Comparison of ENCODE assay signal across 8 cellular contexts in genomic region chr1:19390901-19391595, GRCh38.
DNase-seq lines count a peak whose midpoint lies in the region; ATAC-seq and TF ChIP-seq lines count a peak whose summit lies in the region.

No MANE protein-coding gene starts in this region.

- peak; percentile 61 for ATAC-seq in GM21619 (IDR thresholded peaks at IDR 0.05; ENCODE audit: unreplicated experiment)
- ATAC-seq in stimulated activated memory B cell treated with anti-CD40 and anti-IgM and Interleukin-4, amounts not matched to agents 10 μg/mL and 1 μg/mL and 100 μg/mL, for 72 hours, result peak; percentile 89

- no peaks in the 10 kb centered on the region for H3K9me3 ChIP-seq in endodermal cell (ENCODE audit: control insufficient read depth, low read length)

- H3K36me3 ChIP-seq in endodermal cell (ENCODE audit: control insufficient read depth, insufficient read depth, low read length), result peaks cover 26% of the 10 kb centered on the region

- peaks cover 8% of the 10 kb centered on the region for H3K4me1 ChIP-seq in endodermal cell (ENCODE audit: control insufficient read depth, insufficient read depth, low read length)

- H3K27me3 ChIP-seq in endodermal cell (ENCODE audit: control insufficient read depth, insufficient read depth, low read length, poor library complexity, severe bottlenecking), result no peaks in the 10 kb centered on the region

- H3K4me3 Mint-ChIP-seq in endodermal cell, result no peak overlapping the region
- H3K4me3 Mint-ChIP-seq in stimulated activated memory B cell treated with anti-CD40 and anti-IgM and Interleukin-4, amounts not matched to agents 10 μg/mL and 1 μg/mL and 100 μg/mL, for 72 hours, result peak overlapping the region; percentile 78

- WGBS in endodermal cell (ENCODE audit: insufficient coverage in 1 of 2, insufficient read length in 1 of 2), 2 experiments, result 76 to 78% methylated on average over 12 to 17 of the region's 17 CpGs

- no peaks in the 10 kb centered on the region for H3K9me3 Mint-ChIP-seq in endodermal cell
- no peaks in the 10 kb centered on the region for H3K9me3 Mint-ChIP-seq in stimulated activated memory B cell treated with anti-CD40 and anti-IgM and Interleukin-4, amounts not matched to agents 10 μg/mL and 1 μg/mL and 100 μg/mL, for 72 hours

- no peak overlapping the region for H3K4me3 ChIP-seq in endodermal cell (ENCODE audit: low read length)

- no peaks in the 10 kb centered on the region for H3K27me3 Mint-ChIP-seq in endodermal cell (ENCODE audit: insufficient read depth)
- H3K27me3 Mint-ChIP-seq in stimulated activated memory B cell treated with anti-CD40 and anti-IgM and Interleukin-4, amounts not matched to agents 10 μg/mL and 1 μg/mL and 100 μg/mL, for 72 hours, result no peaks in the 10 kb centered on the region

- DNase-seq in DMS 273 (lab: John Stamatoyannopoulos, UW; ENCODE audit: unreplicated experiment), result peak; percentile 69
- peak; percentile 16 for DNase-seq in NCI-H1105 (lab: John Stamatoyannopoulos, UW)
- peak; percentile 72 for DNase-seq in activated CD8-positive, alpha-beta memory T cell treated with anti-CD3 and anti-CD28 coated beads for 24 hours
- peak; percentile 60 for DNase-seq in endodermal cell
- peak; percentile 56 for DNase-seq in myocyte (ENCODE audit: low read depth)
- no peak for DNase-seq in NCI-H1930 (lab: John Stamatoyannopoulos, UW)

- no peak overlapping the region for H3K27ac Mint-ChIP-seq in endodermal cell
- H3K27ac Mint-ChIP-seq in stimulated activated memory B cell treated with anti-CD40 and anti-IgM and Interleukin-4, amounts not matched to agents 10 μg/mL and 1 μg/mL and 100 μg/mL, for 72 hours, result peak overlapping the region; percentile 95

- H3K4me1 Mint-ChIP-seq in endodermal cell, result peaks cover 10% of the 10 kb centered on the region
- peaks cover 81% of the 10 kb centered on the region for H3K4me1 Mint-ChIP-seq in stimulated activated memory B cell treated with anti-CD40 and anti-IgM and Interleukin-4, amounts not matched to agents 10 μg/mL and 1 μg/mL and 100 μg/mL, for 72 hours

- peaks cover 2% of the 10 kb centered on the region for H3K36me3 Mint-ChIP-seq in endodermal cell (ENCODE audit: low read depth)
- H3K36me3 Mint-ChIP-seq in stimulated activated memory B cell treated with anti-CD40 and anti-IgM and Interleukin-4, amounts not matched to agents 10 μg/mL and 1 μg/mL and 100 μg/mL, for 72 hours, result peaks cover 9% of the 10 kb centered on the region

- H3K27ac ChIP-seq in endodermal cell (ENCODE audit: low read depth, low read length), result no peak overlapping the region

- H3K9ac ChIP-seq in endodermal cell (ENCODE audit: extremely low read depth, low read length, poor library complexity, severe bottlenecking), result peak overlapping the region; percentile 18

- TF ChIP-seq CTCF in endodermal cell (conservative IDR thresholded peaks at IDR 0.05), result peak; percentile 85

Comparison
In these comparisons a context has a peak if more than half of its experiments do, and no peak if none do; other contexts are left out.
1. DNase-seq: peak in DMS 273 (single experiment), NCI-H1105 (single experiment), activated CD8-positive, alpha-beta memory T cell treated with anti-CD3 and anti-CD28 coated beads for 24 hours (single experiment), endodermal cell (single experiment) and myocyte (single experiment); none in NCI-H1930 (0 of 2).